1 cellular context compared by ENCODE assay signal in genomic region chr7:90952649-90952991, GRCh38.
TF ChIP-seq lines count a peak whose summit lies in the region.

No MANE protein-coding gene starts in this region.

TF ChIP-seq in IMR-90, 13 proteins besides CTCF, POLR2A, EP300 and RAD21:
- no peak for TF ChIP-seq USF2 (IDR thresholded peaks at IDR 0.05; ENCODE audit: low read depth, low read length)
- TF ChIP-seq MAFK (IDR thresholded peaks at IDR 0.05; ENCODE audit: low read depth, low read length): peak; percentile 84
